1 cellular context compared by ENCODE assay signal in genomic region chr10:61750943-61751471, GRCh38.
TF ChIP-seq lines count a peak whose summit lies in the region.

No MANE protein-coding gene starts in this region.

TF ChIP-seq in K562, 482 proteins besides CTCF, POLR2A, EP300 and RAD21 (continued from another document and continues in another):
- TF ChIP-seq ZNF280B (CRISPR knock-in tag; IDR thresholded peaks at IDR 0.05) (no peak), KDM2B (CRISPR knock-in tag; IDR thresholded peaks at IDR 0.05) (no peak), ZNF212 (CRISPR knock-in tag; IDR thresholded peaks at IDR 0.05) (no peak), MIER1 (IDR thresholded peaks at IDR 0.05; ENCODE audit: low read depth) (no peak), ESRRA (IDR thresholded peaks at IDR 0.05; ENCODE audit: borderline replicate concordance, low read depth) (no peak; the same call in 1 of the 2 replicates), MYBL2 (IDR thresholded peaks at IDR 0.05; ENCODE audit: low read depth) (no peak), MYBL2 (CRISPR knock-in tag; IDR thresholded peaks at IDR 0.05; ENCODE audit: borderline replicate concordance) (no peak), SMAD4 (CRISPR knock-in tag; conservative IDR thresholded peaks at IDR 0.05) (peak; percentile 51; the same call in 1 of the 2 replicates), ZEB2 (IDR thresholded peaks at IDR 0.05) (peak; percentile 51; the same call in 1 of the 2 replicates), EP400 (IDR thresholded peaks at IDR 0.05) (no peak), FOXO4 (CRISPR knock-in tag; IDR thresholded peaks at IDR 0.05) (no peak), ZNF518B (CRISPR knock-in tag; IDR thresholded peaks at IDR 0.05) (no peak), PKNOX1 (IDR thresholded peaks at IDR 0.05) (peak; percentile 74; the same call in 1 of the 2 replicates), GTF2E2 (tag; IDR thresholded peaks at IDR 0.05) (no peak), ZNF124 (CRISPR knock-in tag; IDR thresholded peaks at IDR 0.05) (no peak), HBP1 (CRISPR knock-in tag; IDR thresholded peaks at IDR 0.05) (no peak), TOE1 (IDR thresholded peaks at IDR 0.05; ENCODE audit: borderline replicate concordance) (no peak), TOE1 (CRISPR knock-in tag; IDR thresholded peaks at IDR 0.05; ENCODE audit: borderline replicate concordance, low read depth) (no peak), MYNN (IDR thresholded peaks at IDR 0.05) (peak; percentile 45; the same call in 1 of the 2 replicates), MYNN (CRISPR knock-in tag; IDR thresholded peaks at IDR 0.05) (no peak), FOSL1 (tag; conservative IDR thresholded peaks at IDR 0.05) (no peak), SMC3 (conservative IDR thresholded peaks at IDR 0.05; ENCODE audit: insufficient read depth, low read depth, low read length) (peak; percentile 91), ZNF830 (CRISPR knock-in tag; IDR thresholded peaks at IDR 0.05) (no peak), HLTF (IDR thresholded peaks at IDR 0.05) (no peak), SNAPC5 (CRISPR knock-in tag; IDR thresholded peaks at IDR 0.05) (no peak), ZNF217 (CRISPR knock-in tag; IDR thresholded peaks at IDR 0.05) (no peak), E2F8 (IDR thresholded peaks at IDR 0.05; ENCODE audit: low read depth, partially characterized antibody) (no peak), SPI1 (IDR thresholded peaks at IDR 0.05; ENCODE audit: borderline replicate concordance, low read depth, low read length) (no peak), ZNF639 (CRISPR knock-in tag; conservative IDR thresholded peaks at IDR 0.05 in 1 of 2, IDR thresholded peaks at IDR 0.05 in 1 of 2) (peak in 1 of 2 experiments; percentile 53; a peak in 1 of 4 replicates), ATF2 (CRISPR knock-in tag; IDR thresholded peaks at IDR 0.05) (no peak), JUND (IDR thresholded peaks at IDR 0.05; ENCODE audit: borderline replicate concordance, low read depth, low read length) (no peak), JUND (tag; IDR thresholded peaks at IDR 0.05; ENCODE audit: borderline replicate concordance, low read depth, low read length) (peak; percentile 66; the same call in 1 of the 3 replicates), ZNF165 (CRISPR knock-in tag; IDR thresholded peaks at IDR 0.05; ENCODE audit: borderline replicate concordance) (no peak), ZNF263 (CRISPR knock-in tag; IDR thresholded peaks at IDR 0.05; ENCODE audit: borderline replicate concordance) (no peak), KDM5B (IDR thresholded peaks at IDR 0.05; ENCODE audit: insufficient replicate concordance, low read depth, low read length) (no peak), ZNF655 (CRISPR knock-in tag; IDR thresholded peaks at IDR 0.05) (no peak), CLOCK (CRISPR knock-in tag; IDR thresholded peaks at IDR 0.05; ENCODE audit: borderline replicate concordance) (no peak), CCNT2 (IDR thresholded peaks at IDR 0.05; ENCODE audit: borderline replicate concordance, extremely low read depth, insufficient read length, low read depth, low read length) (no peak), ZNF785 (CRISPR knock-in tag; IDR thresholded peaks at IDR 0.05) (no peak), ZBED1 (IDR thresholded peaks at IDR 0.05) (no peak), GATAD2A (IDR thresholded peaks at IDR 0.05) (no peak), RBM39 (optimal IDR thresholded peaks at IDR 0.05; ENCODE audit: low read depth, low read length) (peak; percentile 89)
